Comparison of ENCODE assay signal across 24 cellular contexts in genomic region chr2:226680674-226681073, GRCh38.
"Had no signal": no experiment of that assay in that cellular context is flagged by ENCODE, and none has a peak within 500 bp of the region (broad histone marks: within the 10 kb centered on the region; RNA-seq: fewer than 3 reads in every experiment).

No MANE protein-coding gene starts in this region.

- H3K27ac ChIP-seq: coronary artery, dorsolateral prefrontal cortex, esophagus muscularis mucosa, foreskin keratinocyte, heart right ventricle, left lung, lower lobe of right lung had no signal

- H3K4me3 ChIP-seq: coronary artery, dorsolateral prefrontal cortex, esophagus muscularis mucosa, heart right ventricle, left lung, lower lobe of right lung, mucosa of descending colon had no signal

- FAIRE-seq: colon, endothelial cell of umbilical vein, frontal cortex, kidney had no signal

- H3K27me3 ChIP-seq: esophagus muscularis mucosa, foreskin keratinocyte, heart right ventricle, left lung had no signal

- H3K9me3 Mint-ChIP-seq: immature natural killer cell, mesothelial cell of epicardium had no signal

- H3K4me1 Mint-ChIP-seq: immature natural killer cell had no signal

- H3K27ac Mint-ChIP-seq: immature natural killer cell, mesothelial cell of epicardium had no signal

- H3K4me3 Mint-ChIP-seq: immature natural killer cell, mesothelial cell of epicardium had no signal

- ATAC-seq: foreskin keratinocyte, heart right ventricle, left cardiac atrium, left lung, left ventricle myocardium superior, lower lobe of right lung, mucosa of descending colon had no signal

- H3K4me1 ChIP-seq: esophagus muscularis mucosa, left lung, lower lobe of right lung had no signal

- H3K36me3 ChIP-seq: esophagus muscularis mucosa, heart right ventricle, left lung, lower lobe of right lung had no signal

- H3K36me3 Mint-ChIP-seq: immature natural killer cell, mesothelial cell of epicardium had no signal

- DNase-seq: dermis blood vessel endothelial cell; dorsolateral prefrontal cortex; effector CD4-positive, alpha-beta T cell; effector memory CD4-positive, alpha-beta T cell; foreskin keratinocyte; glutamatergic neuron; head of caudate nucleus; heart right ventricle; hypothalamus; immature natural killer cell; islet precursor cell; kidney; left cardiac atrium; left lung; left ventricle myocardium superior; lower lobe of right lung; mesenchymal stem cell; mucosa of descending colon had no signal

- H3K9me3 ChIP-seq: esophagus muscularis mucosa, heart right ventricle, left lung, lower lobe of right lung, mucosa of descending colon had no signal
